23 cellular contexts compared by ENCODE assay signal in genomic region chr11:20047006-20047405, GRCh38.
"Had no signal": no experiment of that assay in that cellular context is flagged by ENCODE, and none has a peak within 500 bp of the region (broad histone marks: within the 10 kb centered on the region; RNA-seq: fewer than 3 reads in every experiment).

No MANE protein-coding gene starts in this region.

- FAIRE-seq: endometrium had no signal

- H3K27me3 ChIP-seq: colonic mucosa, gastrocnemius medialis, stomach, testis, upper lobe of right lung had no signal

- H3K4me1 Mint-ChIP-seq: activated CD8-positive, alpha-beta memory T cell treated with anti-CD3 and anti-CD28 coated beads, Interleukin-2, amount 10 ng/mL, durations not matched to agents 7 days and 5 days; activated naive CD8-positive, alpha-beta T cell treated with anti-CD3 and anti-CD28 coated beads for 36 hours; T-cell had no signal

- H3K9me3 ChIP-seq: colonic mucosa, gastrocnemius medialis, lower lobe of right lung, SK-N-SH, stomach, testis, upper lobe of right lung had no signal

- H3K27me3 Mint-ChIP-seq: activated CD4-positive, alpha-beta memory T cell treated with anti-CD3 and anti-CD28 coated beads for 36 hours; activated CD8-positive, alpha-beta memory T cell treated with anti-CD3 and anti-CD28 coated beads, Interleukin-2, amount 10 ng/mL, durations not matched to agents 7 days and 5 days; activated naive CD8-positive, alpha-beta T cell treated with anti-CD3 and anti-CD28 coated beads for 36 hours had no signal

- H3K9me3 Mint-ChIP-seq: activated CD4-positive, alpha-beta memory T cell treated with anti-CD3 and anti-CD28 coated beads for 36 hours; activated naive CD8-positive, alpha-beta T cell treated with anti-CD3 and anti-CD28 coated beads for 36 hours; natural killer cell treated with Interleukin-12 subunit alpha and Interleukin-12 subunit beta and Interleukin-15 and Interleukin-18, amount 100 ng/mL, for 72 hours; T-cell; WTC11 had no signal

- H3K27ac Mint-ChIP-seq: activated CD4-positive, alpha-beta memory T cell treated with anti-CD3 and anti-CD28 coated beads for 36 hours; activated CD8-positive, alpha-beta memory T cell treated with anti-CD3 and anti-CD28 coated beads, Interleukin-2, amount 10 ng/mL, durations not matched to agents 7 days and 5 days; activated naive CD8-positive, alpha-beta T cell treated with anti-CD3 and anti-CD28 coated beads for 36 hours; natural killer cell treated with Interleukin-12 subunit alpha and Interleukin-12 subunit beta and Interleukin-15 and Interleukin-18, amount 100 ng/mL, for 72 hours; T-cell; WTC11 had no signal

- H3K4me3 ChIP-seq: colonic mucosa, gastrocnemius medialis, lower lobe of right lung, stomach, testis, upper lobe of right lung had no signal

- ATAC-seq: activated CD8-positive, alpha-beta memory T cell treated with anti-CD3 and anti-CD28 coated beads, Interleukin-2, amount 10 ng/mL, durations not matched to agents 7 days and 5 days; gastrocnemius medialis; lower lobe of right lung; natural killer cell treated with Interleukin-12 subunit alpha and Interleukin-12 subunit beta and Interleukin-15 and Interleukin-18, amount 100 ng/mL, for 72 hours; T-cell; upper lobe of right lung; WTC11 had no signal

- H3K4me2 ChIP-seq: SK-N-SH had no signal

- H3K27ac ChIP-seq: colonic mucosa, gastrocnemius medialis, lower lobe of right lung, stomach, testis, upper lobe of right lung had no signal

- H3K9ac ChIP-seq: SK-N-SH had no signal

- H3K4me1 ChIP-seq: colonic mucosa, testis had no signal

- H3K36me3 ChIP-seq: colonic mucosa, gastrocnemius medialis, upper lobe of right lung had no signal

- H3K4me3 Mint-ChIP-seq: activated CD4-positive, alpha-beta memory T cell treated with anti-CD3 and anti-CD28 coated beads for 36 hours; activated CD8-positive, alpha-beta memory T cell treated with anti-CD3 and anti-CD28 coated beads, Interleukin-2, amount 10 ng/mL, durations not matched to agents 7 days and 5 days; activated naive CD8-positive, alpha-beta T cell treated with anti-CD3 and anti-CD28 coated beads for 36 hours; natural killer cell treated with Interleukin-12 subunit alpha and Interleukin-12 subunit beta and Interleukin-15 and Interleukin-18, amount 100 ng/mL, for 72 hours; T-cell; WTC11 had no signal

- DNase-seq: activated CD4-positive, alpha-beta memory T cell treated with anti-CD3 and anti-CD28 coated beads for 36 hours; activated CD4-positive, alpha-beta T cell treated with anti-CD3 and anti-CD28 coated beads for 4 hours; activated CD8-positive, alpha-beta memory T cell treated with anti-CD3 and anti-CD28 coated beads, Interleukin-2, amount 10 ng/mL, durations not matched to agents 7 days and 5 days; activated naive CD4-positive, alpha-beta T cell; activated naive CD8-positive, alpha-beta T cell treated with anti-CD3 and anti-CD28 coated beads for 36 hours; amniotic stem cell; central memory CD4-positive, alpha-beta T cell; colonic mucosa; gastrocnemius medialis; head of caudate nucleus; lower lobe of right lung; nucleus accumbens; posterior cingulate gyrus; SK-N-SH; stimulated activated CD4-positive, alpha-beta T cell treated with anti-CD3 and anti-CD28 coated beads, Interleukin-15, amount 100 ng/mL, for 24 hours; stimulated activated CD4-positive, alpha-beta T cell treated with anti-CD3 and anti-CD28 coated beads, Interleukin-2, amount 100 ng/mL, for 48 hours; stomach; T-cell; testis; upper lobe of right lung had no signal

- H3K36me3 Mint-ChIP-seq: activated CD4-positive, alpha-beta memory T cell treated with anti-CD3 and anti-CD28 coated beads for 36 hours; activated CD8-positive, alpha-beta memory T cell treated with anti-CD3 and anti-CD28 coated beads, Interleukin-2, amount 10 ng/mL, durations not matched to agents 7 days and 5 days; activated naive CD8-positive, alpha-beta T cell treated with anti-CD3 and anti-CD28 coated beads for 36 hours; natural killer cell treated with Interleukin-12 subunit alpha and Interleukin-12 subunit beta and Interleukin-15 and Interleukin-18, amount 100 ng/mL, for 72 hours; T-cell had no signal
